In the genomic region with DNA sequence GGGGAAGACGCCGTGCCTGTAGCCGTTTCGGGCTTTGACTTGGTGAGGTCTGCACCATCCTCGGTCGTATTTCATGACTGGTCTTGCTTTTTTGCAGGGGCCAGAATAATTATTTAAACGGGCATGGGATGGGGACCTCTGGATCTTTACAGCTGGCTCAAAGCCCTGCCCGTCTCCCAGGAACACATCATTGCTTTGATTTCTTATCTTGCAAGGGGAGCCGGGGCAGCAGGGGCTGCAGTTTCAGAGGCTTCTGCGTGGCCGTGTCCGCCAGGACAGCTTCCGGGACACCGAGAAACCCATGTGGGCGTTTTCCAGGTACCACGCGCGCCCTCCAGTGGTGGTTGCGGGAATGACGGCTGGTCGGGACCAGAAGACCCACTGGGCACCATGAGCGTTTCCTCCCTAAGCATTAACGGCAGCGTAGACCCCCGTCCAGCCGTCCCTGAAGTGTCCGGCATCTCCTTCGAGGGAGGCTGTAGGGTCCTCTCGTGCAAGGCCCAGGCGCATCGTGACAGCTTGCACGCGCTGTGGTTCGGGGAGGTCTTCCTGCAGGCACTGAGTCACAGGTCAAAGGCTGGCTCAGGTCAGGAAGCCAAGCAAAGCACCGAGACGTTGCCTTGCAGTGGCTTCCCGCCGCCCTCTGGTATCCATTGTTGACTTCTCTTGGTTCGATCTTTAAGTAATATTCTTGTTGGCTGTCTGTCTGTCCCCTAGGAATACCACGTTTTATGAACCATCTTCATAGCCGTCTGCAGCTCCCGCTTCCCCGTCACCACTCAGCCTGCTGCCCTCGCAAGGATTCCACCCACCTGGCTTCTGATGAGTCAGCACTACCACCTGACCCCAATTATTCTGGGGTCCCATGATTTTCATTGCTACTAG, we compare ENCODE assay signal across 8 cellular contexts. TPM values are rescaled to one million over a fixed set of nuclear protein-coding genes. Genes with fewer than 3 reads are reported as not detected.
DNase-seq lines count a peak whose midpoint lies in the region; ATAC-seq, FAIRE-seq and TF ChIP-seq lines count a peak whose summit lies in the region.

No MANE protein-coding gene starts in this region.

- 17 to 19% methylated on average over 44 of the region's 44 CpGs for WGBS in pancreas, 2 donors

- peaks cover 13% of the 10 kb centered on the region for H3K4me1 ChIP-seq in SJSA1 (replicated peaks)
- no peaks in the 10 kb centered on the region for H3K4me1 ChIP-seq in pancreas
- peaks cover 0 to 9% (median 7%) of the 10 kb centered on the region in 4 donors for H3K4me1 ChIP-seq in tibial artery

- DNase-seq in A172 (ENCODE audit: low spot score): peak; percentile 69
- DNase-seq in LHCN-M2 (ENCODE audit: low read depth): peak; percentile 63
- DNase-seq in SJSA1 (ENCODE audit: low read depth in 1 of 2, low spot score in 2 of 2): peak; percentile 73 to 87
- DNase-seq in activated gamma-delta T cell treated with Interleukin-2 at 50 U/mL for 16 hours: peak; percentile 79
- peak; percentile 55 for DNase-seq in globus pallidus (ENCODE audit: low spot score)
- peak; percentile 68 to 98 (median 88) for DNase-seq in pancreas
- peak; percentile 76 to 87 for DNase-seq in tibial artery

- FAIRE-seq in pancreas (lab: Jason Lieb, UNC): no peak

- TF ChIP-seq POLR2A in GM18505 (IDR thresholded peaks at IDR 0.05; ENCODE audit: borderline replicate concordance, extremely low read depth, insufficient read depth, insufficient read length): peak; percentile 50

- H3K27ac ChIP-seq in SJSA1 (no peak overlapping the region), pancreas (peak overlapping the region in 1 of 4 donors; percentile 19), tibial artery (no peak overlapping the region)

- intact Hi-C loops in pancreas (cut with DNase I) (no loop called here), tibial artery (cut with DNase I; ENCODE audit: low total_unique reads) (no loop called here)

- ATAC-seq in GM18505 (IDR thresholded peaks at IDR 0.05; ENCODE audit: unreplicated experiment) (no peak), pancreas (peak; percentile 89 to 97 (median 96))

- no peaks in the 10 kb centered on the region for H3K36me3 ChIP-seq in SJSA1
- no peaks in the 10 kb centered on the region for H3K36me3 ChIP-seq in pancreas
- no peaks in the 10 kb centered on the region for H3K36me3 ChIP-seq in tibial artery

- H3K4me3 ChIP-seq in SJSA1 (peak overlapping the region; percentile 8), pancreas (peak overlapping the region in 3 of 4 donors; percentile 5 to 27 (median 26)), tibial artery (peak overlapping the region; percentile 18 to 32)

- H3K27me3 ChIP-seq in SJSA1 (replicated peaks): 0 out of 2 replicates have a peak, but pooled peaks cover 14% of the 10 kb centered on the region
- peaks cover 0 to 2% (median 0%) of the 10 kb centered on the region in 4 donors for H3K27me3 ChIP-seq in pancreas
- peaks cover 0 to 32% of the 10 kb centered on the region in 2 donors for H3K27me3 ChIP-seq in tibial artery

- H3K9me3 ChIP-seq in SJSA1 (replicated peaks) (peaks cover 2% of the 10 kb centered on the region; the same call in 1 of the 2 replicates), pancreas (no peaks in the 10 kb centered on the region), tibial artery (no peaks in the 10 kb centered on the region)

- peak; percentile 90 to 93 (median 92) for TF ChIP-seq CTCF in pancreas (IDR thresholded peaks at IDR 0.05)
- peak; percentile 73 to 89 for TF ChIP-seq CTCF in tibial artery (IDR thresholded peaks at IDR 0.05)

RNA-seq across cellular contexts. Expression of gene ZFAND2A, which starts 16.2 kb away (rescaled TPM):
- total RNA-seq in A172 (2014; rRNA removed; shearing (Covaris generic)): 57.3 and 70.3 TPM in 2 replicates
- 20.5 and 25.3 TPM in 2 replicates for total RNA-seq in LHCN-M2 (2014; rRNA removed)
- polyA plus RNA-seq in LHCN-M2 (2012): 39.7 TPM
- 28.5 and 51.5 TPM in 2 replicates for total RNA-seq in SJSA1 (2014; rRNA removed; shearing (Covaris generic))
- total RNA-seq in pancreas: 10 to 100 TPM in 3 of 6 donors, 1 to 10 TPM in 3; 6.1 to 21.7 (median 10.3) TPM
- polyA plus RNA-seq in pancreas: 10 to 100 TPM; 31.9 to 35.0 TPM

RNA-seq across cellular contexts. Expression of gene UNCX, which starts 56.5 kb away (rescaled TPM):
- not detected in 2 replicates for total RNA-seq in A172 (2014; rRNA removed; shearing (Covaris generic))
- total RNA-seq in LHCN-M2 (2014; rRNA removed) (not detected in 2 replicates), pancreas (not detected)
- not detected for polyA plus RNA-seq in LHCN-M2 (2012)
- total RNA-seq in SJSA1 (2014; rRNA removed; shearing (Covaris generic)): not detected in 2 replicates
- not detected for polyA plus RNA-seq in pancreas
